12 cellular contexts compared by ENCODE assay signal in the genomic region with DNA sequence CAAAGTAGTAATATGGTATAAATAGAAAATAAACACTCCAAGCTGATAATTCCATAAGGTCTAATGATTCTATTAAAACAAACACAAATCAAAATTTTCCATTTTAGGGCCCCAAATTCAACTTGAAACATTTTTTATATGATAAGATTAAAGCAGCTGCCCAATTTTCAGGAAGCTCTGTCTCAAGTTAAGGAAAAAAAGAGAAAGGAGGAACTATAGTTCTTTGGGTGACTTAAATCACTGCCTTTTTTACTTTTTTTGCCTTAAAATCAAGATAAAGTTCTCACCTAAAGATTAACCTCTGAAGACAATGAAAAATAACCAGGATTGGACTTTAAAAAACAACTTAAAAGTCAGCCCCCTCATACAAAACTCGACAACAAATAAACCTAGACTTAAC.
DNase-seq lines count a peak whose midpoint lies in the region; ATAC-seq and TF ChIP-seq lines count a peak whose summit lies in the region.
"Had no signal": no experiment of that assay in that cellular context is flagged by ENCODE, and none has a peak within 500 bp of the region (broad histone marks: within the 10 kb centered on the region; RNA-seq: fewer than 3 reads in every experiment).

No MANE protein-coding gene starts in this region.

- peaks cover 3% of the 10 kb centered on the region for H3K36me3 Mint-ChIP-seq in activated T-cell treated with anti-CD3 and anti-CD28 coated beads, Interleukin-2, amount 50 U/mL, for 24 hours (ENCODE audit: low read depth)
- H3K36me3 Mint-ChIP-seq in activated CD8-positive, alpha-beta T cell treated with anti-CD3 and anti-CD28 coated beads for 36 hours (ENCODE audit: low read depth) = no peaks in the 10 kb centered on the region

- CTCF ChIA-PET in activated CD8-positive, alpha-beta T cell treated with anti-CD3 and anti-CD28 coated beads for 36 hours (lab: Charles Lee) = interaction anchor here (0.8 to 2.7 kb wide), 3 partner anchors 92 to 309 kb away, joined by 3 to 14 read pairs (median 3); no protein-coding TSS in a partner anchor

- TF ChIP-seq CTCF in activated CD8-positive, alpha-beta T cell treated with anti-CD3 and anti-CD28 coated beads for 36 hours (IDR thresholded peaks at IDR 0.05) = no peak
- no peak for TF ChIP-seq CTCF in fibroblast of the aortic adventitia (IDR thresholded peaks at IDR 0.05; ENCODE audit: insufficient read depth, low read length)

- POLR2A ChIA-PET in activated CD8-positive, alpha-beta T cell treated with anti-CD3 and anti-CD28 coated beads for 36 hours (lab: Charles Lee) = no interaction called here

- intact Hi-C loops in activated CD8-positive, alpha-beta T cell treated with anti-CD3 and anti-CD28 coated beads for 36 hours (cut with micrococcal nuclease) = no loop called here

- H3K4me3 Mint-ChIP-seq in activated T-cell treated with anti-CD3 and anti-CD28 coated beads, Interleukin-2, amount 50 U/mL, for 24 hours = peak overlapping the region; percentile 88
- peak overlapping the region; percentile 87 for H3K4me3 Mint-ChIP-seq in activated CD8-positive, alpha-beta T cell treated with anti-CD3 and anti-CD28 coated beads for 36 hours

- no peak overlapping the region for H3K27ac Mint-ChIP-seq in activated T-cell treated with anti-CD3 and anti-CD28 coated beads, Interleukin-2, amount 50 U/mL, for 24 hours
- H3K27ac Mint-ChIP-seq in activated CD8-positive, alpha-beta T cell treated with anti-CD3 and anti-CD28 coated beads for 36 hours = no peak overlapping the region
- H3K27ac Mint-ChIP-seq: B cell had no signal

- ATAC-seq in activated CD8-positive, alpha-beta T cell treated with anti-CD3 and anti-CD28 coated beads for 36 hours = no peak
- ATAC-seq in HG02981 (IDR thresholded peaks at IDR 0.05; ENCODE audit: unreplicated experiment) = no peak
- ATAC-seq in HG02970 (IDR thresholded peaks at IDR 0.05; ENCODE audit: low FRiP score, unreplicated experiment) = no peak
- ATAC-seq in HG03520 (IDR thresholded peaks at IDR 0.05; ENCODE audit: unreplicated experiment) = no peak

- H3K4me1 Mint-ChIP-seq in activated T-cell treated with anti-CD3 and anti-CD28 coated beads, Interleukin-2, amount 50 U/mL, for 24 hours (ENCODE audit: low read depth) = peaks cover 42% of the 10 kb centered on the region
- H3K4me1 Mint-ChIP-seq in activated CD8-positive, alpha-beta T cell treated with anti-CD3 and anti-CD28 coated beads for 36 hours (ENCODE audit: low read depth) = peaks cover 33% of the 10 kb centered on the region

- no peaks in the 10 kb centered on the region for H3K9me3 Mint-ChIP-seq in activated T-cell treated with anti-CD3 and anti-CD28 coated beads, Interleukin-2, amount 50 U/mL, for 24 hours
- no peaks in the 10 kb centered on the region for H3K9me3 Mint-ChIP-seq in activated CD8-positive, alpha-beta T cell treated with anti-CD3 and anti-CD28 coated beads for 36 hours

- H3K4me3 ChIP-seq in fibroblast of the aortic adventitia (ENCODE audit: low read depth, low read length) (peak overlapping the region; percentile 79), skin epidermis (peak overlapping the region; percentile 46 to 73 (median 58))

- H3K27ac ChIP-seq in skin epidermis = peak overlapping the region in 8 of 21 experiments; percentile 78 to 94 (median 87)
- H3K27ac ChIP-seq: HL-60 had no signal

- peaks cover 34% of the 10 kb centered on the region for H3K27me3 Mint-ChIP-seq in activated T-cell treated with anti-CD3 and anti-CD28 coated beads, Interleukin-2, amount 50 U/mL, for 24 hours
- peaks cover 16% of the 10 kb centered on the region for H3K27me3 Mint-ChIP-seq in activated CD8-positive, alpha-beta T cell treated with anti-CD3 and anti-CD28 coated beads for 36 hours

- no peak for DNase-seq in activated T-cell treated with anti-CD3 and anti-CD28 coated beads, Interleukin-2, amount 50 U/mL, for 24 hours
- no peak for DNase-seq in activated T-cell treated with anti-CD3 and anti-CD28 coated beads, Interleukin-2, amount 50 U/mL, for 1 hour
- no peak for DNase-seq in activated CD8-positive, alpha-beta T cell treated with anti-CD3 and anti-CD28 coated beads for 36 hours
- peak; percentile 58 for DNase-seq in fibroblast of the aortic adventitia (ENCODE audit: low read depth)
- DNase-seq: aorta, NCI-H1417 treated with DMSO at 0.1 percent for 48 hours had no signal
